1 cellular context compared by ENCODE assay signal in genomic region chr6:13561624-13562267, GRCh38.
TF ChIP-seq lines count a peak whose summit lies in the region.

No MANE protein-coding gene starts in this region.

TF ChIP-seq in HepG2, 621 proteins besides CTCF, POLR2A, EP300 and RAD21 (continued from another document and continues in another):
- TF ChIP-seq ATF6 (CRISPR knock-in tag; conservative IDR thresholded peaks at IDR 0.05) (no peak), ZNF256 (CRISPR knock-in tag; conservative IDR thresholded peaks at IDR 0.05) (0 out of 2 replicates have a peak, but pooled peaks have one; percentile 26), MYC (CRISPR knock-in tag; IDR thresholded peaks at IDR 0.05; ENCODE audit: borderline replicate concordance) (peak; percentile 57; the same call in 1 of the 2 replicates), PATZ1 (CRISPR knock-in tag; IDR thresholded peaks at IDR 0.05) (0 out of 2 replicates have a peak, but pooled peaks have one; percentile 27), ZNF264 (CRISPR knock-in tag; IDR thresholded peaks at IDR 0.05) (0 out of 2 replicates have a peak, but pooled peaks have one; percentile 32), ZKSCAN5 (CRISPR knock-in tag; IDR thresholded peaks at IDR 0.05) (no peak), RXRB (CRISPR knock-in tag; IDR thresholded peaks at IDR 0.05; ENCODE audit: borderline replicate concordance) (peak; percentile 62; the same call in 1 of the 2 replicates), MED1 (CRISPR knock-in tag; IDR thresholded peaks at IDR 0.05) (peak; percentile 37; the same call in 1 of the 2 replicates), THRA (CRISPR knock-in tag; IDR thresholded peaks at IDR 0.05; ENCODE audit: borderline replicate concordance) (peak; percentile 90; the same call in 1 of the 2 replicates), NR2F6 (IDR thresholded peaks at IDR 0.05) (peak; percentile 97), NR2F6 (CRISPR knock-in tag; IDR thresholded peaks at IDR 0.05) (peak; percentile 96), ZHX1 (CRISPR knock-in tag; IDR thresholded peaks at IDR 0.05; ENCODE audit: low read depth) (0 out of 2 replicates have a peak, but pooled peaks have one; percentile 21), ZNF564 (CRISPR knock-in tag; IDR thresholded peaks at IDR 0.05) (no peak), THAP11 (CRISPR knock-in tag; IDR thresholded peaks at IDR 0.05) (peak; percentile 27; the same call in 1 of the 2 replicates), HOMEZ (CRISPR knock-in tag; IDR thresholded peaks at IDR 0.05; ENCODE audit: low read depth) (peak; percentile 78; the same call in 1 of the 2 replicates), ZNF547 (CRISPR knock-in tag; IDR thresholded peaks at IDR 0.05) (no peak), SOX6 (IDR thresholded peaks at IDR 0.05) (no peak), SOX6 (CRISPR knock-in tag; IDR thresholded peaks at IDR 0.05) (no peak), CENPT (CRISPR knock-in tag; IDR thresholded peaks at IDR 0.05; ENCODE audit: low read depth) (no peak), ZNF605 (CRISPR knock-in tag; IDR thresholded peaks at IDR 0.05) (no peak), CREM (IDR thresholded peaks at IDR 0.05) (peak; percentile 30; the same call in 1 of the 2 replicates), CREM (CRISPR knock-in tag; IDR thresholded peaks at IDR 0.05) (no peak), RNF2 (conservative IDR thresholded peaks at IDR 0.05; ENCODE audit: low read depth) (no peak), ZNF292 (CRISPR knock-in tag; IDR thresholded peaks at IDR 0.05; ENCODE audit: borderline replicate concordance, low read depth) (peak; percentile 91), TARDBP (CRISPR knock-in tag; IDR thresholded peaks at IDR 0.05) (peak; percentile 44; the same call in 1 of the 2 replicates), SP4 (CRISPR knock-in tag; IDR thresholded peaks at IDR 0.05) (no peak), STAT6 (CRISPR knock-in tag; IDR thresholded peaks at IDR 0.05; ENCODE audit: borderline replicate concordance) (no peak), HMG20B (CRISPR knock-in tag; conservative IDR thresholded peaks at IDR 0.05) (no peak), ZFP37 (CRISPR knock-in tag; IDR thresholded peaks at IDR 0.05; ENCODE audit: borderline replicate concordance) (no peak), ZBED4 (CRISPR knock-in tag; IDR thresholded peaks at IDR 0.05; ENCODE audit: borderline replicate concordance) (peak; percentile 74; the same call in 1 of the 2 replicates)
- TF ChIP-seq, protein P1, sequence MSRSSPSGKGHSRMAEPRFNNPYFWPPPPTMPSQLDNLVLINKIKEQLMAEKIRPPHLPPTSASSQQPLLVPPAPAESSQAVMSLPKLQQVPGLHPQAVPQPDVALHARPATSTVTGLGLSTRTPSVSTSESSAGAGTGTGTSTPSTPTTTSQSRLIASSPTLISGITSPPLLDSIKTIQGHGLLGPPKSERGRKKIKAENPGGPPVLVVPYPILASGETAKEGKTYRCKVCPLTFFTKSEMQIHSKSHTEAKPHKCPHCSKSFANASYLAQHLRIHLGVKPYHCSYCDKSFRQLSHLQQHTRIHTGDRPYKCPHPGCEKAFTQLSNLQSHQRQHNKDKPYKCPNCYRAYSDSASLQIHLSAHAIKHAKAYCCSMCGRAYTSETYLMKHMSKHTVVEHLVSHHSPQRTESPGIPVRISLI (CRISPR knock-in tag; IDR thresholded peaks at IDR 0.05; ENCODE audit: borderline replicate concordance), result peak; percentile 13; the same call in 1 of the 2 replicates
- TF ChIP-seq, protein P2, sequence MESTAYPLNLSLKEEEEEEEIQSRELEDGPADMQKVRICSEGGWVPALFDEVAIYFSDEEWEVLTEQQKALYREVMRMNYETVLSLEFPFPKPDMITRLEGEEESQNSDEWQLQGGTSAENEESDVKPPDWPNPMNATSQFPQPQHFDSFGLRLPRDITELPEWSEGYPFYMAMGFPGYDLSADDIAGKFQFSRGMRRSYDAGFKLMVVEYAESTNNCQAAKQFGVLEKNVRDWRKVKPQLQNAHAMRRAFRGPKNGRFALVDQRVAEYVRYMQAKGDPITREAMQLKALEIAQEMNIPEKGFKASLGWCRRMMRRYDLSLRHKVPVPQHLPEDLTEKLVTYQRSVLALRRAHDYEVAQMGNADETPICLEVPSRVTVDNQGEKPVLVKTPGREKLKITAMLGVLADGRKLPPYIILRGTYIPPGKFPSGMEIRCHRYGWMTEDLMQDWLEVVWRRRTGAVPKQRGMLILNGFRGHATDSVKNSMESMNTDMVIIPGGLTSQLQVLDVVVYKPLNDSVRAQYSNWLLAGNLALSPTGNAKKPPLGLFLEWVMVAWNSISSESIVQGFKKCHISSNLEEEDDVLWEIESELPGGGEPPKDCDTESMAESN (CRISPR knock-in tag; conservative IDR thresholded peaks at IDR 0.05), result 0 out of 2 replicates have a peak, but pooled peaks have one; percentile 30
- TF ChIP-seq, protein P3, sequence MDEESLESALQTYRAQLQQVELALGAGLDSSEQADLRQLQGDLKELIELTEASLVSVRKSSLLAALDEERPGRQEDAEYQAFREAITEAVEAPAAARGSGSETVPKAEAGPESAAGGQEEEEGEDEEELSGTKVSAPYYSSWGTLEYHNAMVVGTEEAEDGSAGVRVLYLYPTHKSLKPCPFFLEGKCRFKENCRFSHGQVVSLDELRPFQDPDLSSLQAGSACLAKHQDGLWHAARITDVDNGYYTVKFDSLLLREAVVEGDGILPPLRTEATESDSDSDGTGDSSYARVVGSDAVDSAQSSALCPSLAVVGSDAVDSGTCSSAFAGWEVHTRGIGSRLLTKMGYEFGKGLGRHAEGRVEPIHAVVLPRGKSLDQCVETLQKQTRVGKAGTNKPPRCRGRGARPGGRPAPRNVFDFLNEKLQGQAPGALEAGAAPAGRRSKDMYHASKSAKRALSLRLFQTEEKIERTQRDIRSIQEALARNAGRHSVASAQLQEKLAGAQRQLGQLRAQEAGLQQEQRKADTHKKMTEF (CRISPR knock-in tag; IDR thresholded peaks at IDR 0.05), result peak; percentile 36; the same call in 1 of the 2 replicates
